ENCODE assay signal across 17 cellular contexts in the genomic region with DNA sequence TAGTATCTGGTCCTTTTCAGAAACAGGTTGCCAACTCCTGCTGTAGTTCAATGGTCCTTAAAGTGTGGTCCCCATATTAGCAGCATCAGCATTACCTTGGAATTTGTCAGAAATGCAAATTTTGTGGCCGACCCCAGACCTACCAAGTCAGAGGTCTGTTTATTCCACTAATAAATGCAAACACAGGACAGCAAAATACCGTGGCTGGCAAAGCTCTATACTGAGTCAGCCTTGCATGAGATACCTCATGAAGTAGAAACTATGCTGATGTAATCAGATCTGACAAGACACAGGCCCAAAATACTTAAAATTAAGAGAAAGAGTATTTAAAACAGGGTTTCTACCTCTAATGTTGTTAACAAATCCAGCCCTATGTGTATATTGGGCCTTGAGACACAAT. TPM values are rescaled to one million over a fixed set of nuclear protein-coding genes. Genes with fewer than 3 reads are reported as not detected.
DNase-seq lines count a peak whose midpoint lies in the region; ATAC-seq lines count a peak whose summit lies in the region.
"Had no signal": no experiment of that assay in that cellular context is flagged by ENCODE, and none has a peak within 500 bp of the region (broad histone marks: within the 10 kb centered on the region; RNA-seq: fewer than 3 reads in every experiment).

No MANE protein-coding gene starts in this region.

- no peak for ATAC-seq in GM19467 (IDR thresholded peaks at IDR 0.05; ENCODE audit: unreplicated experiment)
- no peak for ATAC-seq in GM21447 (IDR thresholded peaks at IDR 0.05; ENCODE audit: unreplicated experiment)
- no peak for ATAC-seq in HG03159 (IDR thresholded peaks at IDR 0.05; ENCODE audit: unreplicated experiment)
- ATAC-seq: right lobe of liver, upper lobe of right lung had no signal

- in situ Hi-C loops in ACHN (cut with HindIII; ENCODE audit: low pct_ligation_motif_present, low pct_unique_long_range_greater_than_20kb, low sequenced_read_pairs), result no loop called here

- DNase-seq in ACHN (peak; percentile 22), M059J (ENCODE audit: low read depth) (peak; percentile 49), astrocyte of the hippocampus (ENCODE audit: low read depth, low spot score) (peak; percentile 67), kidney glomerular epithelial cell (lab: John Stamatoyannopoulos, UW) (peak; percentile 11)
- no peak for DNase-seq in activated T-cell treated with anti-CD3 and anti-CD28 coated beads, Interleukin-2, amount 50 U/mL, for 48 hours
- DNase-seq: activated CD4-positive, alpha-beta T cell treated with anti-CD3 and anti-CD28 coated beads for 4 hours; activated T-cell treated with anti-CD3 and anti-CD28 coated beads, Interleukin-2, amount 50 U/mL, for 1 hour; esophagus squamous epithelium; GDM1; NCI-H1417 treated with DMSO at 0.1 percent for 48 hours; NCI-H446; right lobe of liver; stimulated activated CD4-positive, alpha-beta T cell treated with anti-CD3 and anti-CD28 coated beads, Interleukin-2, amount 100 ng/mL, for 48 hours; upper lobe of right lung had no signal

RNA-seq across cellular contexts. Expression of gene GOLM1, which starts 3.0 kb away (rescaled TPM):
- total RNA-seq in M059J (2014; rRNA removed; shearing (Covaris generic)), result 40.6 and 66.3 TPM in 2 replicates

Comparison
In these comparisons a context has a peak if more than half of its experiments do, and no peak if none do; other contexts are left out.
1. DNase-seq: peak in ACHN (single experiment), M059J (single experiment), astrocyte of the hippocampus (single experiment) and kidney glomerular epithelial cell (single experiment); none in activated T-cell treated with anti-CD3 and anti-CD28 coated beads, Interleukin-2, amount 50 U/mL, for 48 hours (0 of 2).